8 cellular contexts compared by ENCODE assay signal in genomic region chr7:106659963-106660861, GRCh38. TPM values are rescaled to one million over a fixed set of nuclear protein-coding genes. Genes with fewer than 3 reads are reported as not detected.
DNase-seq lines count a peak whose midpoint lies in the region; ATAC-seq and TF ChIP-seq lines count a peak whose summit lies in the region.

No MANE protein-coding gene starts in this region.

- H3K9me2 ChIP-seq in PC-9 (ENCODE audit: insufficient read depth), result no peaks in the 10 kb centered on the region

- peak overlapping the region; percentile 86 for H2AFZ ChIP-seq in PC-9

- H3K4me2 ChIP-seq in PC-9, result peak overlapping the region; percentile 86

- H3F3A ChIP-seq in PC-9 (ENCODE audit: insufficient read depth, low read depth), result peaks cover 17% of the 10 kb centered on the region

- peaks cover 19% of the 10 kb centered on the region for H3K4me1 ChIP-seq in PC-9 (replicated peaks; ENCODE audit: insufficient read depth)

- H3K27me3 Mint-ChIP-seq in Calu3 (ENCODE audit: unreplicated experiment) (no peaks in the 10 kb centered on the region), nephron (ENCODE audit: low read depth) (no peaks in the 10 kb centered on the region)
- no peaks in the 10 kb centered on the region for H3K27me3 Mint-ChIP-seq in activated T-cell treated with anti-CD3 and anti-CD28 coated beads, Interleukin-2, amount 50 U/mL, for 72 hours (ENCODE audit: low read depth)
- H3K27me3 Mint-ChIP-seq in stimulated activated naive CD8-positive, alpha-beta T cell treated with anti-CD3 and anti-CD28 coated beads, Interleukin-15, Interleukin-2, amounts not matched to agents 100 ng/mL and 50 ng/mL, for 24 hours, result no peaks in the 10 kb centered on the region

- intact Hi-C loops in Calu3 (cut with micrococcal nuclease; ENCODE audit: unreplicated experiment), result loop anchor here (1.0 to 5.0 kb wide), 5 partner anchors 33 to 483 kb away; no protein-coding TSS in a partner anchor
- intact Hi-C loops in PC-9 (cut with micrococcal nuclease; ENCODE audit: unreplicated experiment), result loop anchor here (1.0 to 10.0 kb wide), 9 partner anchors 58 to 507 kb away; partner anchors contain the start of genes HBP1 and NAMPT

- TF ChIP-seq CTCF in Calu3 (IDR thresholded peaks at IDR 0.05; ENCODE audit: unreplicated experiment), result peak; percentile 90
- peak; percentile 77 for TF ChIP-seq CTCF in PC-9 (conservative IDR thresholded peaks at IDR 0.05)
- TF ChIP-seq CTCF in fibroblast of mammary gland (conservative IDR thresholded peaks at IDR 0.05; ENCODE audit: control insufficient read depth, insufficient read depth, low read depth, low read length), result peak; percentile 51
- TF ChIP-seq CTCF in nephron (IDR thresholded peaks at IDR 0.05; ENCODE audit: unreplicated experiment in 3 of 3), result peak; percentile 60 to 86 (median 77)

- CTCF ChIA-PET in Calu3 (lab: Charles Lee), result interaction anchor here (0.8 to 5.3 kb wide), 8 partner anchors 38 to 484 kb away, joined by 3 to 46 read pairs (median 4); no protein-coding TSS in a partner anchor
- CTCF ChIA-PET in PC-9 (lab: Charles Lee), result interaction anchor here (0.6 to 3.5 kb wide), 13 partner anchors 10 to 484 kb away, joined by 3 to 23 read pairs (median 7); no protein-coding TSS in a partner anchor

- no peaks in the 10 kb centered on the region for H3K9me3 ChIP-seq in PC-9 (ENCODE audit: insufficient read depth, low read depth)

- no peaks in the 10 kb centered on the region for H4K20me1 ChIP-seq in PC-9 (ENCODE audit: insufficient read depth)

- H3K27me3 ChIP-seq in PC-9 (ENCODE audit: insufficient read depth, low read depth), result no peaks in the 10 kb centered on the region

- no peaks in the 10 kb centered on the region for H3K36me3 ChIP-seq in PC-9 (ENCODE audit: low read depth)

- peak overlapping the region; percentile 81 for H3K4me3 ChIP-seq in PC-9
- peak overlapping the region; percentile 81 for H3K4me3 ChIP-seq in fibroblast of mammary gland (ENCODE audit: control insufficient read depth, low read depth, low read length)

- peak overlapping the region; percentile 71 for H3K27ac ChIP-seq in PC-9

- BruUV-seq in Calu3 (replicated peaks; lab: Mats Ljungman, UMichigan) (no TSS peak), PC-9 (replicated peaks; lab: Mats Ljungman, UMichigan) (no TSS peak)

- H3K9me3 Mint-ChIP-seq in Calu3 (ENCODE audit: low read depth, unreplicated experiment), result no peaks in the 10 kb centered on the region
- H3K9me3 Mint-ChIP-seq in activated T-cell treated with anti-CD3 and anti-CD28 coated beads, Interleukin-2, amount 50 U/mL, for 72 hours, result peaks cover 2% of the 10 kb centered on the region in 2 donors
- no peaks in the 10 kb centered on the region for H3K9me3 Mint-ChIP-seq in nephron
- H3K9me3 Mint-ChIP-seq in stimulated activated naive CD8-positive, alpha-beta T cell treated with anti-CD3 and anti-CD28 coated beads, Interleukin-15, Interleukin-2, amounts not matched to agents 100 ng/mL and 50 ng/mL, for 24 hours, result no peaks in the 10 kb centered on the region

- H3K36me3 Mint-ChIP-seq in Calu3 (ENCODE audit: insufficient read depth, unreplicated experiment), result peaks cover 31% of the 10 kb centered on the region
- H3K36me3 Mint-ChIP-seq in activated T-cell treated with anti-CD3 and anti-CD28 coated beads, Interleukin-2, amount 50 U/mL, for 72 hours (ENCODE audit: insufficient read depth in 2 of 2), result peaks cover 6 to 7% of the 10 kb centered on the region in 2 donors
- H3K36me3 Mint-ChIP-seq in nephron (ENCODE audit: low read depth), result no peaks in the 10 kb centered on the region
- no peaks in the 10 kb centered on the region for H3K36me3 Mint-ChIP-seq in stimulated activated naive CD8-positive, alpha-beta T cell treated with anti-CD3 and anti-CD28 coated beads, Interleukin-15, Interleukin-2, amounts not matched to agents 100 ng/mL and 50 ng/mL, for 24 hours (ENCODE audit: low read depth)

- H3K4me3 Mint-ChIP-seq in Calu3 (ENCODE audit: low read depth, unreplicated experiment) (peak overlapping the region; percentile 75), nephron (peak overlapping the region; percentile 86 to 93 (median 93))
- H3K4me3 Mint-ChIP-seq in activated T-cell treated with anti-CD3 and anti-CD28 coated beads, Interleukin-2, amount 50 U/mL, for 72 hours, result peak overlapping the region; percentile 94 to 96
- H3K4me3 Mint-ChIP-seq in stimulated activated naive CD8-positive, alpha-beta T cell treated with anti-CD3 and anti-CD28 coated beads, Interleukin-15, Interleukin-2, amounts not matched to agents 100 ng/mL and 50 ng/mL, for 24 hours, result peak overlapping the region; percentile 94

- peaks cover 29% of the 10 kb centered on the region for H3K79me2 ChIP-seq in PC-9 (ENCODE audit: low read depth)

- ATAC-seq in GM19455 (IDR thresholded peaks at IDR 0.05; ENCODE audit: unreplicated experiment), result peak; percentile 65
- peak; percentile 71 for ATAC-seq in activated T-cell treated with anti-CD3 and anti-CD28 coated beads, Interleukin-2, amount 50 U/mL, for 72 hours (replicated peaks in 1 of 2)

- H3K4me1 Mint-ChIP-seq in Calu3 (ENCODE audit: low read depth, unreplicated experiment), result peaks cover 8% of the 10 kb centered on the region
- H3K4me1 Mint-ChIP-seq in activated T-cell treated with anti-CD3 and anti-CD28 coated beads, Interleukin-2, amount 50 U/mL, for 72 hours (ENCODE audit: low read depth), result peaks cover 24% of the 10 kb centered on the region
- peaks cover 16% of the 10 kb centered on the region for H3K4me1 Mint-ChIP-seq in nephron
- H3K4me1 Mint-ChIP-seq in stimulated activated naive CD8-positive, alpha-beta T cell treated with anti-CD3 and anti-CD28 coated beads, Interleukin-15, Interleukin-2, amounts not matched to agents 100 ng/mL and 50 ng/mL, for 24 hours (ENCODE audit: low read depth), result peaks cover 36% of the 10 kb centered on the region

- peak; percentile 91 for DNase-seq in Calu3
- peak; percentile 87 for DNase-seq in HK-2 (ENCODE audit: unreplicated experiment)
- peak; percentile 54 to 86 for DNase-seq in PC-9
- peak; percentile 89 to 91 for DNase-seq in activated T-cell treated with anti-CD3 and anti-CD28 coated beads, Interleukin-2, amount 50 U/mL, for 72 hours
- peak; percentile 74 for DNase-seq in fibroblast of mammary gland (ENCODE audit: low read depth)

- H3K27ac Mint-ChIP-seq in Calu3 (ENCODE audit: unreplicated experiment), result peak overlapping the region; percentile 93
- peak overlapping the region; percentile 98 for H3K27ac Mint-ChIP-seq in activated T-cell treated with anti-CD3 and anti-CD28 coated beads, Interleukin-2, amount 50 U/mL, for 72 hours
- peak overlapping the region; percentile 87 to 90 (median 89) for H3K27ac Mint-ChIP-seq in nephron
- H3K27ac Mint-ChIP-seq in stimulated activated naive CD8-positive, alpha-beta T cell treated with anti-CD3 and anti-CD28 coated beads, Interleukin-15, Interleukin-2, amounts not matched to agents 100 ng/mL and 50 ng/mL, for 24 hours, result peak overlapping the region; percentile 89

- POLR2A ChIA-PET in PC-9 (lab: Charles Lee; ENCODE audit: unreplicated experiment), result interaction anchor here (0.5 to 1.2 kb wide), 4 partner anchors 23 to 119 kb away, joined by 4 to 7 read pairs (median 6); no protein-coding TSS in a partner anchor

RNA-seq across cellular contexts. Expression of gene CCDC71L, which starts 0.7 kb away (rescaled TPM):
- 28.1 and 30.9 TPM in 2 replicates for total RNA-seq in Calu3 (2022)
- 18.4 and 27.5 TPM in 2 replicates for total RNA-seq in PC-9 (2021)
- 10 to 100 TPM; 24.1 to 41.5 TPM for total RNA-seq in activated T-cell treated with anti-CD3 and anti-CD28 coated beads, Interleukin-2, amount 50 U/mL, for 72 hours

Comparison
In these comparisons a context has a peak if more than half of its experiments do, and no peak if none do; other contexts are left out.
1. Peak in every context shown above with its lines: DNase-seq, ATAC-seq, H3K4me3 ChIP-seq and H3K27ac ChIP-seq.